ENCODE assay signal across 22 cellular contexts in the genomic region with DNA sequence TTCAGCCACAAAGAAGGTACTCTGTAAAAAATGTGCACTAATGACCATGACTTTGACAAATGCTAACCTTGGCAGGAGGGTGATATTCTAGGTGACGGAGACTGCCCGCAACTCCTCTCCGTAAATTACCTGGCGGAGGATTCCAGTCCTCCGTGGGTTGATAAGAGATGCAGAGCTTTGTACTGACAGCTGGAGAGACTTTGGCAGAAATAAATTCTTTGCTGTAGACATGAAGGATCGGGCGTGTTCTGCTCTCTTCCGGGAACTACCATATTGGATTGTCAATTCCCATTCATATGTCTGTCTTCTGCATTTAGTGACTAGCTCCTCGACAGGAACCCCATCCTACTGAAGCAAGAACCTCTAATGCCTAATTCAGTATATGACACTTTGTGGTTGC.
"Had no signal": no experiment of that assay in that cellular context is flagged by ENCODE, and none has a peak within 500 bp of the region (broad histone marks: within the 10 kb centered on the region; RNA-seq: fewer than 3 reads in every experiment).

No MANE protein-coding gene starts in this region.

- DNase-seq: dermis blood vessel endothelial cell; dorsolateral prefrontal cortex; effector CD4-positive, alpha-beta T cell; effector memory CD4-positive, alpha-beta T cell; erythroblast; esophagus squamous epithelium; foreskin melanocyte; gastrocnemius medialis; glutamatergic neuron; heart right ventricle; hippocampal formation; left cardiac atrium; left lung; left ventricle myocardium superior; lower lobe of right lung; mesenchymal stem cell; mucosa of descending colon; naive B cell had no signal

- H3K27ac Mint-ChIP-seq: mesothelial cell of epicardium, naive B cell had no signal

- H3K27me3 ChIP-seq: dorsolateral prefrontal cortex, gastrocnemius medialis had no signal

- H3K4me1 ChIP-seq: gastrocnemius medialis, left lung, lower lobe of right lung had no signal

- H3K4me3 ChIP-seq: coronary artery, dorsolateral prefrontal cortex, esophagus squamous epithelium, gastrocnemius medialis, heart right ventricle, left lung, lower lobe of right lung, mucosa of descending colon had no signal

- H3K9me3 Mint-ChIP-seq: mesothelial cell of epicardium had no signal

- H3K4me1 Mint-ChIP-seq: naive B cell had no signal

- H3K36me3 ChIP-seq: esophagus squamous epithelium, gastrocnemius medialis, heart right ventricle, left lung, lower lobe of right lung had no signal

- H3K9me3 ChIP-seq: esophagus squamous epithelium, gastrocnemius medialis, heart right ventricle, left lung, lower lobe of right lung, mucosa of descending colon had no signal

- H3K4me3 Mint-ChIP-seq: mesothelial cell of epicardium, naive B cell had no signal

- H3K27ac ChIP-seq: coronary artery, dorsolateral prefrontal cortex, epithelial cell of prostate, esophagus squamous epithelium, gastrocnemius medialis, heart right ventricle, left lung, lower lobe of right lung had no signal

- H3K36me3 Mint-ChIP-seq: mesothelial cell of epicardium, naive B cell had no signal

- ATAC-seq: esophagus mucosa, gastrocnemius medialis, heart right ventricle, left cardiac atrium, left lung, left ventricle myocardium superior, lower lobe of right lung, mucosa of descending colon had no signal
